Comparison of ENCODE assay signal across 8 cellular contexts in the genomic region with DNA sequence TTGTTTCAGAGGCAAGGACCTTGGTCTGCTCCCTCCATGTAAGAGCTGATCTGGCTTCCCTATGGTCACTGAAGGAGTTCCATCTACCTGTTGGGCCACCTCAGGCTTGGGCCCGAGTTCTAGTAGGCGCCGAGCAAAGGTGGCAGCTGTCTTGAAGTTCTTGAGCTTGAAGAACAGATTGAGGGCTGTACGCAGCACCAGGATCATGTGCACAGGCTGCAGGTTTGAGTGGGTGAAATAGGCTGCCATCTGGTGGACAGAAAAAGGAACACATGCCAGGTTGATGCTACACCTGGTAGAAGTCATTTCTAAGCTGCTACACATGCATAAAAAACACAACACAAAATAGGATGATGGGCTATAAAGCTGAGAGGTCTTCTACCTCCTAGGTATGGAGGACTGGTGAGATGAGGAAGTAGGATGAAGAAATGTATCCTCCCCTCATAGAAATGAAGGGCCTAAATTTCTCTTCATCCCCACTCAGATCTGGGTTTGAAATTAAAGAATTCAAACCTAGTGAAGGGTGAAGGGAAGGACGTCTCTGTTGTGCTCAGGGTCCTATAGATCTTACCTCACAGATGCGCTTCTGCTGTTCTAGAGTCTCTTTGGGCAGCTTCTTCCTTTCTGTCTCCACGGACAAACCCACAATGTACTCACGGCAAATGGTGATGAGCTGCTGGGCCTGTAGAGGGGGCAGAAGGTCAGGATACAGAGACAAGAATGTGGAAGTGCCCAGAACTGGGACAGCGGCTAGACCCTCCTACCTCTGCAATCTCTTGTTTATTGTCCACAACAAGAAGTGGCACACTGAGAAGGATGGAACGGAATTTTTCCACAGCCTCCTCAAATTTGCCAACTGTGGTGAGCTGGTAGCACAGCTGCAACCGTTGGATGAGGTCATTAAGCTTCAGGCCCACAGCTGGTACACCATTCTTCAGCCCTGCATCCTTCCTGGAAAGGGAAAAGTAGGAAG. TPM values are rescaled to one million over a fixed set of nuclear protein-coding genes. Genes with fewer than 3 reads are reported as not detected.
A peak's percentile ranks its signal among the peaks of the same experiment; 100 is the strongest.
DNase-seq lines count a peak whose midpoint lies in the region; ATAC-seq, FAIRE-seq and TF ChIP-seq lines count a peak whose summit lies in the region.

No MANE protein-coding gene starts in this region.

- no peak for TF ChIP-seq EP300 in transverse colon (IDR thresholded peaks at IDR 0.05; ENCODE audit: low read depth)

- peak; percentile 27 to 77 (median 65) for DNase-seq in CD8-positive, alpha-beta T cell
- DNase-seq in MV-4-11 (lab: John Stamatoyannopoulos, UW) (peak; percentile 76), SK-MEL-5 (ENCODE audit: low read depth, low spot score) (peak; percentile 72), globus pallidus (ENCODE audit: low spot score) (peak; percentile 76), pancreas (peak in 5 of 6 donors; percentile 35 to 76 (median 54)), transverse colon (peak; percentile 69)
- peak; percentile 83 for DNase-seq in activated naive CD4-positive, alpha-beta T cell treated with anti-CD3 and anti-CD28 coated beads for 36 hours

- peak; percentile 78 for TF ChIP-seq CTCF in CD8-positive, alpha-beta T cell (IDR thresholded peaks at IDR 0.05)
- TF ChIP-seq CTCF in pancreas (IDR thresholded peaks at IDR 0.05) = peak; percentile 54 to 85 (median 67)
- peak; percentile 74 to 85 (median 84) for TF ChIP-seq CTCF in transverse colon (IDR thresholded peaks at IDR 0.05)

- peak overlapping the region; percentile 23 for H3K27ac Mint-ChIP-seq in CD8-positive, alpha-beta T cell
- peak overlapping the region; percentile 46 for H3K27ac Mint-ChIP-seq in activated naive CD4-positive, alpha-beta T cell treated with anti-CD3 and anti-CD28 coated beads for 36 hours

- H3K4me3 ChIP-seq in CD8-positive, alpha-beta T cell (ENCODE audit: low read depth, low read length) = no peak overlapping the region
- H3K4me3 ChIP-seq in pancreas (no peak overlapping the region), transverse colon (no peak overlapping the region)

- WGBS in pancreas, 2 donors = 44 to 46% methylated on average over 11 of the region's 11 CpGs
- WGBS in transverse colon (ENCODE audit: low coverage in 1 of 2), 2 donors = 45 to 72% methylated on average over 4 to 11 of the region's 11 CpGs

- H3K4me1 Mint-ChIP-seq in CD8-positive, alpha-beta T cell (ENCODE audit: low read depth) = peaks cover 3% of the 10 kb centered on the region
- peaks cover 4% of the 10 kb centered on the region for H3K4me1 Mint-ChIP-seq in activated naive CD4-positive, alpha-beta T cell treated with anti-CD3 and anti-CD28 coated beads for 36 hours (ENCODE audit: low read depth)

- in situ Hi-C loops in SK-MEL-5 (cut with HindIII; ENCODE audit: low pct_unique_long_range_greater_than_20kb, low sequenced_read_pairs) = no loop called here
- in situ Hi-C loops in transverse colon (cut with MboI; ENCODE audit: low pct_ligation_motif_present in 1 of 4, low pct_unique_long_range_greater_than_20kb in 1 of 4, low sequenced_read_pairs in 3 of 4) = loop anchor here in 3 of 4 donors (5.0 to 25.0 kb wide), 3 partner anchors 97 to 104 kb away; partner anchors contain the start of gene CASQ1 (in 3 of the 3)

- peaks cover 76% of the 10 kb centered on the region for H3K36me3 Mint-ChIP-seq in CD8-positive, alpha-beta T cell
- peaks cover 32% of the 10 kb centered on the region for H3K36me3 Mint-ChIP-seq in activated naive CD4-positive, alpha-beta T cell treated with anti-CD3 and anti-CD28 coated beads for 36 hours (ENCODE audit: low read depth)

- no peaks in the 10 kb centered on the region for H3K9me3 ChIP-seq in CD8-positive, alpha-beta T cell (ENCODE audit: low read length)
- H3K9me3 ChIP-seq in pancreas (no peaks in the 10 kb centered on the region), transverse colon (no peaks in the 10 kb centered on the region)

- H3K4me3 Mint-ChIP-seq in CD8-positive, alpha-beta T cell = no peak overlapping the region
- H3K4me3 Mint-ChIP-seq in activated naive CD4-positive, alpha-beta T cell treated with anti-CD3 and anti-CD28 coated beads for 36 hours = no peak overlapping the region

- no peak for TF ChIP-seq POLR2A in transverse colon (IDR thresholded peaks at IDR 0.05)

- CTCF ChIA-PET in CD8-positive, alpha-beta T cell (lab: Charles Lee) = interaction anchor here (0.6 to 9.4 kb wide), 68 partner anchors 11 to 316 kb away, joined by 3 to 155 read pairs (median 6); partner anchors contain the start of genes CASQ1, DCAF8 and KCNJ9
- CTCF ChIA-PET in activated naive CD4-positive, alpha-beta T cell treated with anti-CD3 and anti-CD28 coated beads for 36 hours (lab: Charles Lee) = interaction anchor here (0.6 to 6.6 kb wide), 68 partner anchors 8 to 428 kb away, joined by 3 to 139 read pairs (median 6); partner anchors contain the start of genes CASQ1, DCAF8, IGSF8 and PEA15

- H3K36me3 ChIP-seq in CD8-positive, alpha-beta T cell (ENCODE audit: insufficient read depth, low read length) = peaks cover 71% of the 10 kb centered on the region
- H3K36me3 ChIP-seq in pancreas = peaks cover 29 to 78% (median 67%) of the 10 kb centered on the region in 3 donors
- peaks cover 0 to 77% (median 39%) of the 10 kb centered on the region in 4 donors for H3K36me3 ChIP-seq in transverse colon

- no peaks in the 10 kb centered on the region for H3K9me3 Mint-ChIP-seq in CD8-positive, alpha-beta T cell
- no peaks in the 10 kb centered on the region for H3K9me3 Mint-ChIP-seq in activated naive CD4-positive, alpha-beta T cell treated with anti-CD3 and anti-CD28 coated beads for 36 hours

- no peaks in the 10 kb centered on the region for H3K27me3 ChIP-seq in CD8-positive, alpha-beta T cell (ENCODE audit: insufficient read depth, low read length)
- H3K27me3 ChIP-seq in pancreas = no peaks in the 10 kb centered on the region
- no peaks in the 10 kb centered on the region for H3K27me3 ChIP-seq in transverse colon

- peaks cover 4% of the 10 kb centered on the region for H3K4me1 ChIP-seq in CD8-positive, alpha-beta T cell (ENCODE audit: insufficient read depth, low read length)
- no peaks in the 10 kb centered on the region for H3K4me1 ChIP-seq in pancreas
- no peaks in the 10 kb centered on the region for H3K4me1 ChIP-seq in transverse colon

- peak; percentile 99 for ATAC-seq in CD8-positive, alpha-beta T cell
- ATAC-seq in GM21423 (IDR thresholded peaks at IDR 0.05; ENCODE audit: unreplicated experiment) (peak; percentile 75), pancreas (peak; percentile 86 to 98 (median 93))

- no peaks in the 10 kb centered on the region for H3K27me3 Mint-ChIP-seq in CD8-positive, alpha-beta T cell (ENCODE audit: low read depth)
- no peaks in the 10 kb centered on the region for H3K27me3 Mint-ChIP-seq in activated naive CD4-positive, alpha-beta T cell treated with anti-CD3 and anti-CD28 coated beads for 36 hours (ENCODE audit: low read depth)

- POLR2A ChIA-PET in CD8-positive, alpha-beta T cell (lab: Charles Lee) = interaction anchor here (0.6 to 3.2 kb wide), 7 partner anchors 11 to 193 kb away, joined by 3 to 20 read pairs (median 4); partner anchors contain the start of genes IGSF8 and PEA15

- no peak overlapping the region for H3K27ac ChIP-seq in CD8-positive, alpha-beta T cell (ENCODE audit: low read depth, low read length)
- no peak overlapping the region for H3K27ac ChIP-seq in pancreas
- no peak overlapping the region for H3K27ac ChIP-seq in transverse colon

- no peak for FAIRE-seq in pancreas (lab: Jason Lieb, UNC)

- intact Hi-C loops in CD8-positive, alpha-beta T cell (cut with DNase I, micrococcal nuclease) = loop anchor here (1.0 to 5.0 kb wide), 4 partner anchors 31 to 190 kb away; no protein-coding TSS in a partner anchor
- intact Hi-C loops in activated naive CD4-positive, alpha-beta T cell treated with anti-CD3 and anti-CD28 coated beads for 36 hours (cut with micrococcal nuclease) = loop anchor here (1.0 to 5.0 kb wide), 4 partner anchors 39 to 190 kb away; no protein-coding TSS in a partner anchor
- intact Hi-C loops in pancreas (cut with DNase I) = loop anchor here in 1 of 3 donors (5.0 kb wide), 1 partner anchor 99 kb away; the partner anchor contains the start of gene CASQ1
- intact Hi-C loops in transverse colon (cut with DNase I; ENCODE audit: low total_unique reads) = loop anchor here (10.0 kb wide), 1 partner anchor 97 kb away; the partner anchor contains the start of gene CASQ1

RNA-seq across cellular contexts. Expression of gene PEX19, which starts 6.6 kb away (rescaled TPM):
- 10 to 100 TPM; 36.0 to 37.4 TPM for total RNA-seq in CD8-positive, alpha-beta T cell
- total RNA-seq in SK-MEL-5 (2014; rRNA removed; shearing (Covaris generic)) = 46.2 and 47.4 TPM in 2 replicates
- polyA plus RNA-seq in SK-MEL-5 (2015; cell fraction: cytosol; rRNA removed) = 41.2 and 48.4 TPM in 2 replicates
- 46.6 and 62.5 TPM in 2 replicates for polyA plus RNA-seq in SK-MEL-5 (2015; cell fraction: nucleus; rRNA removed)
- 10 to 100 TPM; 58.3 to 65.4 TPM for total RNA-seq in activated naive CD4-positive, alpha-beta T cell treated with anti-CD3 and anti-CD28 coated beads for 36 hours
- 10 to 100 TPM; 15.0 to 27.9 (median 22.6) TPM for total RNA-seq in pancreas
- polyA plus RNA-seq in pancreas = 10 to 100 TPM in 1 of 2 donors, 1 to 10 TPM in 1; 6.8 to 18.0 TPM
- 10 to 100 TPM; 22.1 to 50.8 (median 32.8) TPM for total RNA-seq in transverse colon

RNA-seq across cellular contexts. Expression of gene DCAF8, which starts 29.2 kb away (rescaled TPM):
- total RNA-seq in CD8-positive, alpha-beta T cell = 100 to 1,000 TPM; 152 to 162 TPM
- 61.5 and 62.1 TPM in 2 replicates for total RNA-seq in SK-MEL-5 (2014; rRNA removed; shearing (Covaris generic))
- polyA plus RNA-seq in SK-MEL-5 (2015; cell fraction: cytosol; rRNA removed) = 56.4 and 64.5 TPM in 2 replicates
- 650 and 810 TPM in 2 replicates for polyA plus RNA-seq in SK-MEL-5 (2015; cell fraction: nucleus; rRNA removed)
- 100 to 1,000 TPM; 218 to 226 TPM for total RNA-seq in activated naive CD4-positive, alpha-beta T cell treated with anti-CD3 and anti-CD28 coated beads for 36 hours
- 10 to 100 TPM; 51.1 to 93.0 (median 74.5) TPM for total RNA-seq in pancreas
- polyA plus RNA-seq in pancreas = 100 to 1,000 TPM in 1 of 2 donors, 10 to 100 TPM in 1; 98.8 to 122 TPM
- total RNA-seq in transverse colon = 100 to 1,000 TPM; 128 to 279 (median 137) TPM

RNA-seq across cellular contexts. Expression of gene COPA, which starts 51.5 kb away (rescaled TPM):
- total RNA-seq in CD8-positive, alpha-beta T cell = 100 to 1,000 TPM; 116 to 126 TPM
- 183 and 186 TPM in 2 replicates for total RNA-seq in SK-MEL-5 (2014; rRNA removed; shearing (Covaris generic))
- 162 and 214 TPM in 2 replicates for polyA plus RNA-seq in SK-MEL-5 (2015; cell fraction: cytosol; rRNA removed)
- polyA plus RNA-seq in SK-MEL-5 (2015; cell fraction: nucleus; rRNA removed) = 86.6 and 95.4 TPM in 2 replicates
- 100 to 1,000 TPM in 1 of 2 experiments, 10 to 100 TPM in 1; 97.8 to 101 TPM for total RNA-seq in activated naive CD4-positive, alpha-beta T cell treated with anti-CD3 and anti-CD28 coated beads for 36 hours
- 100 to 1,000 TPM in 1 of 6 donors, 10 to 100 TPM in 5; 61.1 to 114 (median 83.4) TPM for total RNA-seq in pancreas
- 10 to 100 TPM; 34.7 to 50.4 TPM for polyA plus RNA-seq in pancreas
- total RNA-seq in transverse colon = 100 to 1,000 TPM in 3 of 4 donors, 10 to 100 TPM in 1; 98.7 to 152 (median 119) TPM

RNA-seq across cellular contexts. Expression of gene NCSTN, which starts 51.6 kb away (rescaled TPM):
- 10 to 100 TPM; 55.6 to 58.4 TPM for total RNA-seq in CD8-positive, alpha-beta T cell
- 85.8 and 87.3 TPM in 2 replicates for total RNA-seq in SK-MEL-5 (2014; rRNA removed; shearing (Covaris generic))
- 201 and 219 TPM in 2 replicates for polyA plus RNA-seq in SK-MEL-5 (2015; cell fraction: cytosol; rRNA removed)
- 166 and 181 TPM in 2 replicates for polyA plus RNA-seq in SK-MEL-5 (2015; cell fraction: nucleus; rRNA removed)
- total RNA-seq in activated naive CD4-positive, alpha-beta T cell treated with anti-CD3 and anti-CD28 coated beads for 36 hours = 10 to 100 TPM; 27.4 to 29.4 TPM
- total RNA-seq in pancreas = 10 to 100 TPM; 47.4 to 64.7 (median 49.6) TPM
- 10 to 100 TPM; 29.7 to 56.4 TPM for polyA plus RNA-seq in pancreas
- 100 to 1,000 TPM in 1 of 4 donors, 10 to 100 TPM in 3; 30.6 to 101 (median 67.3) TPM for total RNA-seq in transverse colon
